Comparison of ENCODE assay signal across 25 cellular contexts in genomic region chr1:161843156-161843555, GRCh38.
A peak's percentile ranks its signal among the peaks of the same experiment; 100 is the strongest.
DNase-seq lines count a peak whose midpoint lies in the region; ATAC-seq and TF ChIP-seq lines count a peak whose summit lies in the region.
"Had no signal": no experiment of that assay in that cellular context is flagged by ENCODE, and none has a peak within 500 bp of the region (broad histone marks: within the 10 kb centered on the region; RNA-seq: fewer than 3 reads in every experiment).

No MANE protein-coding gene starts in this region.

- H2AFZ ChIP-seq in Loucy (ENCODE audit: low read length) (no peak overlapping the region), trophoblast cell (ENCODE audit: insufficient read depth, low read length, poor library complexity) (no peak overlapping the region), PC-3 (ENCODE audit: low read length) (no peak overlapping the region)
- H2AFZ ChIP-seq: GM23338 had no signal

- no CpG with 5 or more reads among the region's 1 CpG for WGBS in trophoblast cell (ENCODE audit: extremely low coverage, insufficient coverage, insufficient read length)

- intact Hi-C loops in PC-3 (cut with micrococcal nuclease), result no loop called here

- CTCF ChIA-PET in PC-3 (lab: Charles Lee), result no interaction called here

- H3K27me3 ChIP-seq in Loucy (ENCODE audit: insufficient read depth, low read length, poor library complexity, severe bottlenecking) (no peaks in the 10 kb centered on the region), trophoblast cell (ENCODE audit: insufficient read depth, low read length) (no peaks in the 10 kb centered on the region), MG63 (no peaks in the 10 kb centered on the region), PC-3 (ENCODE audit: low read length) (no peaks in the 10 kb centered on the region)
- H3K27me3 ChIP-seq: body of pancreas, testis, vagina had no signal

- H4K20me1 ChIP-seq in Loucy (ENCODE audit: insufficient read depth, low read length, poor library complexity, severe bottlenecking) (no peaks in the 10 kb centered on the region), PC-3 (ENCODE audit: low read length) (no peaks in the 10 kb centered on the region)

- H3K79me2 ChIP-seq in Loucy (ENCODE audit: insufficient read depth, low read length) (0 out of 2 replicates have a peak, but pooled peaks cover 10% of the 10 kb centered on the region), trophoblast cell (ENCODE audit: control insufficient read depth, insufficient read depth, low read length, poor library complexity) (no peaks in the 10 kb centered on the region), PC-3 (ENCODE audit: low read length) (no peaks in the 10 kb centered on the region)

- POLR2A ChIA-PET in PC-3 (lab: Charles Lee; ENCODE audit: unreplicated experiment), result no interaction called here

- H2BK12ac ChIP-seq in trophoblast cell (ENCODE audit: low read length), result no peak overlapping the region

- no peak overlapping the region for H3K23ac ChIP-seq in trophoblast cell (ENCODE audit: low read length)

- no peak overlapping the region for H2AK5ac ChIP-seq in trophoblast cell (ENCODE audit: low read length)

- H3K14ac ChIP-seq in trophoblast cell (ENCODE audit: low read length), result no peak overlapping the region

- peaks cover 46% of the 10 kb centered on the region for H3K36me3 ChIP-seq in Loucy (ENCODE audit: insufficient read depth, low read length)
- H3K36me3 ChIP-seq in trophoblast cell (ENCODE audit: control insufficient read depth in 1 of 2, insufficient read depth in 2 of 2, low read length in 2 of 2), result peaks cover 3 to 4% of the 10 kb centered on the region in 2 experiments
- peaks cover 3% of the 10 kb centered on the region; the same call in 1 of the 2 replicates for H3K36me3 ChIP-seq in MG63
- H3K36me3 ChIP-seq in PC-3 (ENCODE audit: low read depth, low read length), result peaks cover 8% of the 10 kb centered on the region; the same call in 1 of the 2 replicates

- no peak overlapping the region for H4K8ac ChIP-seq in trophoblast cell (ENCODE audit: low read depth, low read length)

- TF ChIP-seq CTCF in Loucy (conservative IDR thresholded peaks at IDR 0.05; ENCODE audit: low read length), result no peak
- TF ChIP-seq CTCF in PC-3 (conservative IDR thresholded peaks at IDR 0.05; ENCODE audit: low read depth, low read length), result no peak

- H3K9me3 ChIP-seq in Loucy (ENCODE audit: insufficient read depth, low read depth, low read length), result 0 out of 2 replicates have a peak, but pooled peaks cover 3% of the 10 kb centered on the region
- no peaks in the 10 kb centered on the region for H3K9me3 ChIP-seq in trophoblast cell (ENCODE audit: insufficient read depth, low read depth, low read length)
- H3K9me3 ChIP-seq in MG63, result no peaks in the 10 kb centered on the region
- no peaks in the 10 kb centered on the region for H3K9me3 ChIP-seq in PC-3 (ENCODE audit: low read length)
- H3K9me3 ChIP-seq: body of pancreas, testis, vagina had no signal

- no peak overlapping the region for H3K18ac ChIP-seq in trophoblast cell (ENCODE audit: low read length)

- H3F3A ChIP-seq in Loucy (ENCODE audit: low read depth) (no peaks in the 10 kb centered on the region), PC-3 (ENCODE audit: low read length, unreplicated experiment) (no peaks in the 10 kb centered on the region)

- H3K27ac ChIP-seq in trophoblast cell (ENCODE audit: low read depth, low read length) (no peak overlapping the region), PC-3 (ENCODE audit: low read length) (no peak overlapping the region)
- H3K27ac ChIP-seq: body of pancreas, testis, vagina, WERI-Rb-1 had no signal

- H3K4me1 ChIP-seq in Loucy (ENCODE audit: insufficient read depth, low read length, poor library complexity, severe bottlenecking) (peaks cover 15% of the 10 kb centered on the region), trophoblast cell (ENCODE audit: control insufficient read depth in 1 of 2, insufficient read depth in 2 of 2, low read length in 2 of 2) (no peaks in the 10 kb centered on the region), PC-3 (ENCODE audit: insufficient read depth, low read length) (no peaks in the 10 kb centered on the region)
- H3K4me1 ChIP-seq: vagina had no signal

- H3K79me1 ChIP-seq in trophoblast cell (ENCODE audit: low read length), result no peaks in the 10 kb centered on the region

- H2BK5ac ChIP-seq in trophoblast cell (ENCODE audit: low read depth, low read length, poor library complexity), result no peak overlapping the region

- no TSS peak for BruUV-seq in PC-3 (replicated peaks; lab: Mats Ljungman, UMichigan)

- no peak for ATAC-seq in GM21447 (IDR thresholded peaks at IDR 0.05; ENCODE audit: unreplicated experiment)
- no peak for ATAC-seq in PC-3
- ATAC-seq: body of pancreas; GM23338; naive thymus-derived CD8-positive, alpha-beta T cell; stimulated activated naive B cell treated with anti-CD40 and anti-IgM and Interleukin-4, amounts not matched to agents 10 μg/mL and 1 μg/mL and 100 μg/mL, for 72 hours had no signal

- H4K12ac ChIP-seq in trophoblast cell (ENCODE audit: low read depth, low read length), result no peak overlapping the region

- H3K9ac ChIP-seq in Loucy (ENCODE audit: low read depth, low read length, poor library complexity, severe bottlenecking), result no peak overlapping the region
- H3K9ac ChIP-seq in trophoblast cell (ENCODE audit: low read length), result no peak overlapping the region
- H3K9ac ChIP-seq in PC-3 (ENCODE audit: low read length), result no peak overlapping the region

- H3K4me3 ChIP-seq in Loucy (ENCODE audit: low read length, poor library complexity, severe bottlenecking) (no peak overlapping the region), trophoblast cell (ENCODE audit: low read depth, low read length) (peak overlapping the region; percentile 33), MG63 (no peak overlapping the region), PC-3 (ENCODE audit: low read length) (no peak overlapping the region)
- H3K4me3 ChIP-seq: body of pancreas, GM23338, smooth muscle cell, testis, vagina had no signal

- H3K4me2 ChIP-seq in Loucy (ENCODE audit: low read depth, low read length, poor library complexity, severe bottlenecking) (peak overlapping the region; percentile 7), trophoblast cell (ENCODE audit: low read length) (no peak overlapping the region), PC-3 (ENCODE audit: low read length) (no peak overlapping the region)
- H3K4me2 ChIP-seq: GM23338, smooth muscle cell had no signal

- no peak overlapping the region for H3K4ac ChIP-seq in trophoblast cell (ENCODE audit: low read depth, low read length)

- H3K9me2 ChIP-seq in Loucy (replicated peaks; ENCODE audit: low read depth, low read length) (no peaks in the 10 kb centered on the region), PC-3 (replicated peaks; ENCODE audit: low read length) (no peaks in the 10 kb centered on the region)

- H4K91ac ChIP-seq in trophoblast cell (ENCODE audit: low read depth, low read length), result no peak overlapping the region

- no peak overlapping the region for H2BK120ac ChIP-seq in trophoblast cell (ENCODE audit: insufficient read depth, low read length, poor library complexity)

- DNase-seq in EH (ENCODE audit: low read depth) (peak; percentile 76), dermis blood vessel endothelial cell (peak; percentile 72), trophoblast cell (peak in 1 of 2 donors; percentile 3), MG63 (no peak), PC-3 (no peak)
- DNase-seq: activated CD4-positive, alpha-beta T cell treated with anti-CD3 and anti-CD28 coated beads, Interleukin-2, amount 10 ng/mL, durations not matched to agents 7 days and 5 days; body of pancreas; CD4-positive, CD25-positive, alpha-beta regulatory T cell; DMS 273 treated with DMSO at 0.1 percent for 48 hours; effector CD4-positive, alpha-beta T cell; midbrain; MV-4-11; naive thymus-derived CD8-positive, alpha-beta T cell; NCI-H146; NCI-H524; retina; stimulated activated CD4-positive, alpha-beta T cell treated with anti-CD3 and anti-CD28 coated beads, Interleukin-4, amount 100 ng/mL, for 1 hour; stimulated activated naive B cell treated with anti-CD40 and anti-IgM and Interleukin-4, amounts not matched to agents 10 μg/mL and 1 μg/mL and 100 μg/mL, for 72 hours; testis; WERI-Rb-1 had no signal

Comparison
In these comparisons a context has a peak if more than half of its experiments do, and no peak if none do; other contexts are left out.
1. DNase-seq: peak in EH (single experiment) and dermis blood vessel endothelial cell (single experiment); none in MG63 (single experiment) and PC-3 (single experiment).